1 cellular context compared by ENCODE assay signal in genomic region chr1:9258629-9259028, GRCh38.
TF ChIP-seq lines count a peak whose summit lies in the region.

No MANE protein-coding gene starts in this region.

TF ChIP-seq in H1, 55 proteins besides CTCF, POLR2A, EP300 and RAD21:
- TF ChIP-seq CHD1 (IDR thresholded peaks at IDR 0.05; ENCODE audit: low read depth, low read length) (no peak), EGR1 (IDR thresholded peaks at IDR 0.05; ENCODE audit: borderline replicate concordance, low read depth, low read length) (no peak), RXRA (IDR thresholded peaks at IDR 0.05; ENCODE audit: insufficient read depth, low read depth, low read length) (no peak), RFX5 (IDR thresholded peaks at IDR 0.05; ENCODE audit: borderline replicate concordance, low read depth, low read length) (no peak), CBX5 (IDR thresholded peaks at IDR 0.05; ENCODE audit: low read depth, low read length) (no peak), SP2 (IDR thresholded peaks at IDR 0.05; ENCODE audit: low read length) (no peak), SAP30 (IDR thresholded peaks at IDR 0.05; ENCODE audit: insufficient read depth, insufficient replicate concordance, low read length) (no peak), ATF3 (IDR thresholded peaks at IDR 0.05; ENCODE audit: insufficient read depth, low read depth, low read length) (no peak), USF2 (IDR thresholded peaks at IDR 0.05; ENCODE audit: low read length) (no peak), ZNF274 (IDR thresholded peaks at IDR 0.05; ENCODE audit: borderline replicate concordance, extremely low read depth, low read length) (no peak), SUZ12 (IDR thresholded peaks at IDR 0.05; ENCODE audit: low read length) (no peak), RBBP5 (IDR thresholded peaks at IDR 0.05; ENCODE audit: borderline replicate concordance, low read depth, low read length) (no peak), SP1 (IDR thresholded peaks at IDR 0.05; ENCODE audit: low read depth, low read length) (no peak), CHD2 (IDR thresholded peaks at IDR 0.05; ENCODE audit: low read length) (no peak), TCF12 (IDR thresholded peaks at IDR 0.05; ENCODE audit: low read depth, low read length) (no peak), CTBP2 (IDR thresholded peaks at IDR 0.05; ENCODE audit: borderline replicate concordance, insufficient read depth, insufficient read length, low read length) (no peak), SIX5 (IDR thresholded peaks at IDR 0.05; ENCODE audit: low read depth, low read length) (no peak)
